8 cellular contexts compared by ENCODE assay signal in the genomic region with DNA sequence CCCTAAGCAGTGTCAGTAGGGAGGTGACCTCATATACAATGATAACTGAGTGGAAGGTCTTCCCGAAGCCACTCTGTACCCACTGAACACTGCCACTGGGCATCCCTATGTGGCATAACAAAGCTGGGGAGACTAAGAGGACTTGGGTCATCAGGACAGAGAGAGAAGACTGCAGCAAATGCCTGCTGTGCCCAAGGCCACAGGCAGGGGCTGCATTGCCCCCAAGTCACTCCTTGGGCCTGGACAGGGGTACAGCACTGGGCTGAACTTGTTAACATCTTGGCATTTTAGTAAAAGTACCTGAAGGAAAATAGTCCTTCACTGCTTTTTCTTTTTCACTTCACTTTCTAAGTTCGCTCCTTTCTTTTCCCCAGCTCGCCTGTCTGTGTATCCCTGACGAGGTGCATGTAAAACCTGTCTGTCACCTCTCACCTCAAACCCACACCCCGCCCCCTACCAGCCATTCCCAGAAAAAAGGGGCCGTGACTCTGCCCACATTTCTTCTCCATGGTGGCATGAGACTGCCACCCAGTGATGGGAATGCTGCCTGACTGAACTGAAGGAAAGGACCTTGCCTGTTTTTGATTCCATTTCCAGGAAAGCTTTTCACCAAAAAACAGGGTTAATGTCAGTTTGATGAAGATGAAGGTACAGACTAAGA.
DNase-seq lines count a peak whose midpoint lies in the region; ATAC-seq, FAIRE-seq and TF ChIP-seq lines count a peak whose summit lies in the region.

No MANE protein-coding gene starts in this region.

- H3K4me2 ChIP-seq in endothelial cell of umbilical vein (ENCODE audit: insufficient read depth, low read length), result no peak overlapping the region
- H3K4me2 ChIP-seq in osteoblast (ENCODE audit: insufficient read depth, low read length), result no peak overlapping the region

- H3K79me2 ChIP-seq in endothelial cell of umbilical vein (ENCODE audit: control insufficient read depth, insufficient read depth, low read length), result no peaks in the 10 kb centered on the region
- H3K79me2 ChIP-seq in osteoblast (ENCODE audit: insufficient read depth, low read length), result no peaks in the 10 kb centered on the region

- no peaks in the 10 kb centered on the region for H3K9me1 ChIP-seq in endothelial cell of umbilical vein (replicated peaks; ENCODE audit: control insufficient read depth, extremely low read depth, insufficient read depth, low read length)

- H3K4me3 ChIP-seq in endothelial cell of umbilical vein (replicated peaks in 1 of 3; ENCODE audit: insufficient read depth in 1 of 3, low read depth in 1 of 3, low read length in 3 of 3) (no peak overlapping the region), osteoblast (ENCODE audit: insufficient read depth, low read length) (no peak overlapping the region)

- H4K20me1 ChIP-seq in endothelial cell of umbilical vein (replicated peaks; ENCODE audit: control insufficient read depth, extremely low read depth, insufficient read depth, low read length) (no peaks in the 10 kb centered on the region), osteoblast (ENCODE audit: insufficient read depth, low read length) (no peaks in the 10 kb centered on the region)

- H3K36me3 ChIP-seq in endothelial cell of umbilical vein (ENCODE audit: control insufficient read depth in 2 of 2, extremely low read depth in 1 of 2, insufficient read depth in 2 of 2, low read length in 2 of 2) (no peaks in the 10 kb centered on the region), osteoblast (ENCODE audit: insufficient read depth, low read length) (no peaks in the 10 kb centered on the region)

- no TSS peak for BruUV-seq in endothelial cell of umbilical vein (replicated peaks; lab: Mats Ljungman, UMichigan)

- CTCF ChIA-PET in endothelial cell of umbilical vein (lab: Charles Lee), result interaction anchor here (1.0 to 2.2 kb wide), 6 partner anchors 9 to 581 kb away, joined by 3 to 7 read pairs (median 5); no protein-coding TSS in a partner anchor

- POLR2A ChIA-PET in endothelial cell of umbilical vein (lab: Charles Lee), result no interaction called here

- dilution Hi-C loops in endothelial cell of umbilical vein (cut with MboI; ENCODE audit: extremely low pct_ligation_motif_present, low sequenced_read_pairs), result no loop called here

- H3K4me1 ChIP-seq in endothelial cell of umbilical vein (ENCODE audit: control insufficient read depth, extremely low read depth, insufficient read depth, low read length), result no peaks in the 10 kb centered on the region
- H3K4me1 ChIP-seq in osteoblast (ENCODE audit: insufficient read depth, low read length), result no peaks in the 10 kb centered on the region

- TF ChIP-seq POLR2A in endothelial cell of umbilical vein (IDR thresholded peaks at IDR 0.05; ENCODE audit: low read depth, low read length), result no peak

- intact Hi-C loops in endothelial cell of umbilical vein (cut with micrococcal nuclease), result no loop called here

- H2AFZ ChIP-seq in endothelial cell of umbilical vein (ENCODE audit: low read depth, low read length) (no peak overlapping the region), osteoblast (ENCODE audit: low read length) (peak overlapping the region; percentile 68)

- DNase-seq in NCI-H526 (lab: John Stamatoyannopoulos, UW) (peak; percentile 63 to 72), endothelial cell of umbilical vein (ENCODE audit: low read depth, low spot score) (peak; percentile 8), osteoblast (ENCODE audit: insufficient read length, low spot score, missing footprints) (peak; percentile 88), MV-4-11 (lab: John Stamatoyannopoulos, UW) (no peak), GM13976 (ENCODE audit: low spot score) (no peak), activated T-cell treated with anti-CD3 and anti-CD28 coated beads for 4 hours (no peak)

- H3K9ac ChIP-seq in endothelial cell of umbilical vein (replicated peaks; ENCODE audit: extremely low read depth, insufficient read depth, low read length), result no peak overlapping the region

- no peak overlapping the region for H3K27ac ChIP-seq in endothelial cell of umbilical vein (ENCODE audit: insufficient read depth, low read depth, low read length)
- H3K27ac ChIP-seq in osteoblast (ENCODE audit: low read depth, low read length), result no peak overlapping the region

- H3K9me3 ChIP-seq in endothelial cell of umbilical vein (replicated peaks; ENCODE audit: control insufficient read depth, insufficient read depth, low read length), result no peaks in the 10 kb centered on the region
- H3K9me3 ChIP-seq in osteoblast (ENCODE audit: low read depth, low read length), result no peaks in the 10 kb centered on the region

- in situ Hi-C loops in GM13976 (cut with MboI; ENCODE audit: low sequenced_read_pairs, unreplicated experiment), result no loop called here

- FAIRE-seq in G401.6 (lab: Jason Lieb, UNC), result peak; percentile 11
- FAIRE-seq in endothelial cell of umbilical vein (lab: Jason Lieb, UNC), result no peak

- ATAC-seq in HG02571 (IDR thresholded peaks at IDR 0.05; ENCODE audit: unreplicated experiment), result no peak

- H3K27me3 ChIP-seq in endothelial cell of umbilical vein (ENCODE audit: control insufficient read depth in 2 of 2, insufficient read depth in 2 of 2, low read length in 2 of 2) (peaks cover 0 to 2% of the 10 kb centered on the region in 2 experiments), osteoblast (ENCODE audit: insufficient read depth, low read length) (no peaks in the 10 kb centered on the region)

- TF ChIP-seq CTCF in endothelial cell of umbilical vein (IDR thresholded peaks at IDR 0.05; ENCODE audit: extremely low read depth in 1 of 2, insufficient read depth in 1 of 2, low read depth in 1 of 2, low read length in 2 of 2), result peak; percentile 16 to 33
- TF ChIP-seq CTCF in osteoblast (IDR thresholded peaks at IDR 0.05; ENCODE audit: extremely low read depth, low read depth, low read length), result peak; percentile 60
- TF ChIP-seq CTCF in GM13976 (IDR thresholded peaks at IDR 0.05; ENCODE audit: borderline replicate concordance, control extremely low read depth, extremely low read depth, insufficient read depth, missing control alignments), result no peak

TF ChIP-seq in endothelial cell of umbilical vein, 7 proteins besides CTCF, POLR2A, EP300 and RAD21:
- no peak for TF ChIP-seq GATA2 (IDR thresholded peaks at IDR 0.05; ENCODE audit: insufficient read depth, insufficient read length, low read depth, low read length)
- TF ChIP-seq EZH2 (IDR thresholded peaks at IDR 0.05; ENCODE audit: borderline replicate concordance, low read depth, low read length, severe bottlenecking), result no peak
- TF ChIP-seq JUN (IDR thresholded peaks at IDR 0.05; ENCODE audit: borderline replicate concordance, insufficient read depth, insufficient read length, low read depth), result no peak
- TF ChIP-seq, protein P1, sequence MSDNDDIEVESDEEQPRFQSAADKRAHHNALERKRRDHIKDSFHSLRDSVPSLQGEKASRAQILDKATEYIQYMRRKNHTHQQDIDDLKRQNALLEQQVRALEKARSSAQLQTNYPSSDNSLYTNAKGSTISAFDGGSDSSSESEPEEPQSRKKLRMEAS (IDR thresholded peaks at IDR 0.05; ENCODE audit: insufficient read depth, insufficient read length), result no peak
- no peak for TF ChIP-seq FOS (IDR thresholded peaks at IDR 0.05; ENCODE audit: borderline replicate concordance, insufficient read depth, low read length)
- no peak for TF ChIP-seq MYC (IDR thresholded peaks at IDR 0.05; ENCODE audit: low read depth, low read length)
- TF ChIP-seq POLR2AphosphoS5 (IDR thresholded peaks at IDR 0.05; ENCODE audit: insufficient read depth, low read depth, low read length), result no peak

Comparison
In these comparisons a context has a peak if more than half of its experiments do, and no peak if none do; other contexts are left out.
1. DNase-seq: peak in NCI-H526 (2 of 2), endothelial cell of umbilical vein (single experiment) and osteoblast (single experiment); none in MV-4-11 (single experiment), GM13976 (single experiment) and activated T-cell treated with anti-CD3 and anti-CD28 coated beads for 4 hours (single experiment).